ENCODE assay signal across 8 cellular contexts in genomic region chr19:15629003-15629880, GRCh38. TPM values are rescaled to one million over a fixed set of nuclear protein-coding genes. Genes with fewer than 3 reads are reported as not detected.
DNase-seq lines count a peak whose midpoint lies in the region; ATAC-seq and TF ChIP-seq lines count a peak whose summit lies in the region.

No MANE protein-coding gene starts in this region.

- H3K4me1 ChIP-seq in upper lobe of right lung: no peaks in the 10 kb centered on the region
- no peaks in the 10 kb centered on the region for H3K4me1 ChIP-seq in mesenchymal stem cell (ENCODE audit: control insufficient read depth, insufficient read depth, low read depth, low read length)

- H3K4me2 ChIP-seq in mesenchymal stem cell (ENCODE audit: low read length, poor library complexity, severe bottlenecking): no peak overlapping the region

- H3K27me3 ChIP-seq in upper lobe of right lung (no peaks in the 10 kb centered on the region), mesenchymal stem cell (ENCODE audit: control insufficient read depth in 1 of 2, insufficient read depth in 1 of 2, low read length in 2 of 2) (peaks cover 0 to 21% of the 10 kb centered on the region in 2 experiments)

- H3K4me3 ChIP-seq in upper lobe of right lung (no peak overlapping the region), mesenchymal stem cell (ENCODE audit: insufficient read depth in 1 of 2, low read depth in 1 of 2, low read length in 2 of 2) (no peak overlapping the region)

- H3K14ac ChIP-seq in mesenchymal stem cell (ENCODE audit: low read length in 2 of 2): no peak overlapping the region

- DNase-seq in DMS153 treated with DMSO at 0.1 percent for 48 hours (lab: John Stamatoyannopoulos, UW; ENCODE audit: unreplicated experiment): peak; percentile 77
- DNase-seq in LHCN-M2 (ENCODE audit: low read depth): peak; percentile 13
- peak; percentile 22 for DNase-seq in SK-N-DZ (ENCODE audit: low spot score)
- peak; percentile 76 to 98 (median 94) for DNase-seq in activated naive CD4-positive, alpha-beta T cell (lab: John Stamatoyannopoulos, UW)
- peak; percentile 55 to 92 (median 78) for DNase-seq in head of caudate nucleus
- peak; percentile 30 for DNase-seq in pons (ENCODE audit: low spot score)
- DNase-seq in upper lobe of right lung: peak; percentile 91
- DNase-seq in mesenchymal stem cell: no peak

- no peak overlapping the region for H2BK5ac ChIP-seq in mesenchymal stem cell (ENCODE audit: low read depth, low read length, poor library complexity, severe bottlenecking)

- TF ChIP-seq CTCF in upper lobe of right lung (IDR thresholded peaks at IDR 0.05): peak; percentile 95

- ATAC-seq in upper lobe of right lung: peak; percentile 98

- H3K4ac ChIP-seq in mesenchymal stem cell (ENCODE audit: low read depth in 1 of 2, low read length in 2 of 2): no peak overlapping the region

- no peak overlapping the region for H2BK12ac ChIP-seq in mesenchymal stem cell (ENCODE audit: low read length in 2 of 2)

- H2BK15ac ChIP-seq in mesenchymal stem cell (ENCODE audit: low read depth, poor library complexity, severe bottlenecking): no peak overlapping the region

- H3K36me3 ChIP-seq in upper lobe of right lung (no peaks in the 10 kb centered on the region), mesenchymal stem cell (ENCODE audit: control insufficient read depth in 1 of 2, insufficient read depth in 2 of 2, low read depth in 1 of 2, low read length in 2 of 2) (no peaks in the 10 kb centered on the region)

- no peak overlapping the region for H3K9ac ChIP-seq in mesenchymal stem cell (ENCODE audit: low read length)

- H4K91ac ChIP-seq in mesenchymal stem cell (ENCODE audit: low read length): no peak overlapping the region

- no peaks in the 10 kb centered on the region for H3K79me1 ChIP-seq in mesenchymal stem cell (replicated peaks; ENCODE audit: low read length, poor library complexity, severe bottlenecking)

- H2AFZ ChIP-seq in mesenchymal stem cell (ENCODE audit: low read depth, low read length): no peak overlapping the region

- no peak overlapping the region for H3K18ac ChIP-seq in mesenchymal stem cell (ENCODE audit: low read depth in 1 of 2, low read length in 2 of 2)

- intact Hi-C loops in head of caudate nucleus (cut with DNase I) (no loop called here), upper lobe of right lung (cut with DNase I) (loop anchor here (10.0 kb wide), 1 partner anchor 556 kb away; the partner anchor contains the start of gene FAM32A)

- H4K8ac ChIP-seq in mesenchymal stem cell (ENCODE audit: low read length): no peak overlapping the region

- 75% methylated on average over 24 of the region's 25 CpGs for WGBS in mesenchymal stem cell

- H3K23ac ChIP-seq in mesenchymal stem cell (ENCODE audit: low read length in 2 of 2): no peak overlapping the region

- H3K27ac ChIP-seq in upper lobe of right lung (no peak overlapping the region), mesenchymal stem cell (ENCODE audit: low read length, poor library complexity, severe bottlenecking) (no peak overlapping the region)

- no peak overlapping the region for H2AK5ac ChIP-seq in mesenchymal stem cell (ENCODE audit: low read length, severe bottlenecking)

- no peaks in the 10 kb centered on the region for H3K9me3 ChIP-seq in upper lobe of right lung
- H3K9me3 ChIP-seq in mesenchymal stem cell (ENCODE audit: control insufficient read depth, low read length): no peaks in the 10 kb centered on the region

- H2BK120ac ChIP-seq in mesenchymal stem cell (ENCODE audit: low read depth, low read length): no peak overlapping the region

RNA-seq across cellular contexts. Expression of gene CYP4F3, which starts 11.5 kb away (rescaled TPM):
- total RNA-seq in LHCN-M2 (2014; rRNA removed) (not detected in 2 replicates), upper lobe of right lung (0.41 TPM)
- polyA plus RNA-seq in LHCN-M2 (2012): not detected
- polyA plus RNA-seq in SK-N-DZ (2014; cell fraction: cytosol; rRNA removed): not detected in 2 replicates
- not detected in 2 replicates for polyA plus RNA-seq in SK-N-DZ (2014; cell fraction: nucleus; rRNA removed)
- polyA plus RNA-seq in mesenchymal stem cell (2013, experiment 1 of 2): not detected
- not detected for polyA plus RNA-seq in mesenchymal stem cell (2013, experiment 2 of 2)

RNA-seq across cellular contexts. Expression of gene CYP4F8, which starts 14.2 kb away (rescaled TPM):
- total RNA-seq in LHCN-M2 (2014; rRNA removed) (not detected in 2 replicates), upper lobe of right lung (2.1 TPM)
- not detected for polyA plus RNA-seq in LHCN-M2 (2012)
- polyA plus RNA-seq in SK-N-DZ (2014; cell fraction: cytosol; rRNA removed): not detected in 2 replicates
- polyA plus RNA-seq in SK-N-DZ (2014; cell fraction: nucleus; rRNA removed): not detected in 2 replicates
- not detected for polyA plus RNA-seq in mesenchymal stem cell (2013, experiment 1 of 2)
- not detected for polyA plus RNA-seq in mesenchymal stem cell (2013, experiment 2 of 2)

RNA-seq across cellular contexts. Expression of gene CYP4F12, which starts 43.6 kb away (rescaled TPM):
- total RNA-seq in LHCN-M2 (2014; rRNA removed) (not detected in 2 replicates), upper lobe of right lung (3.7 TPM)
- not detected for polyA plus RNA-seq in LHCN-M2 (2012)
- polyA plus RNA-seq in SK-N-DZ (2014; cell fraction: cytosol; rRNA removed): not detected in 2 replicates
- polyA plus RNA-seq in SK-N-DZ (2014; cell fraction: nucleus; rRNA removed): not detected in 2 replicates
- polyA plus RNA-seq in mesenchymal stem cell (2013, experiment 1 of 2): not detected
- polyA plus RNA-seq in mesenchymal stem cell (2013, experiment 2 of 2): not detected
